Comparison of ENCODE assay signal across 19 cellular contexts in the genomic region with DNA sequence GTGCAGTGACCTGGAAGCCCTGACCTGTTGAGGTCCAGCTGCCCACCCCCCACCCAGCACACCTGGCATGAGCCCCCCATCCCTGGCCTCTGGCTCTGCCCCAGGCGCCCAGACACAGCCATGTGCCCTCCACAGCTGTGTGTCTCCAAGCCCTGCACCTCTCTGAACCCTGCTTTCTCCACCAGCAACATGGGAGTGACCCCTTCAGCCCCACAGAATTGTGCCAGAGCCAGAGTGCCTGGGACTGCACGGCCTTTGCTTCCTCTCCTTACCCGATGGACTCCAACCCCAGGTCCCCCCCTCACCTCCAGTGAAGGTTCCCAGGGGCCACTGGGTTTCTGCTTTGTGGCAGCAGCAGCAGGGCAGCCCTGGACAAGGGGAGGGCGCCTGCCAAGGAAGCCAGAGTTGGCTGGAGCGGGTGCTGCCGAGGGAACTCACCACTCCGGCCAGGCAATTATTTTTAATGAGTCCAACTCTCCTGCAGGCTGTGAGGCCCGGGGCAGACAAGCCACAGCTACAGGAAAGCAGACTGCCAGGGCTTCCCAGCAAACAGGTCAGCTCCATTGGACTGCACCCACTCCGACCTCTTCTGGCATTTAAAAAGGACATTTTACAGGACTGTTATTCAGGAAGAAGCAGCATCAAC. TPM values are rescaled to one million over a fixed set of nuclear protein-coding genes. Genes with fewer than 3 reads are reported as not detected.
DNase-seq lines count a peak whose midpoint lies in the region; ATAC-seq and TF ChIP-seq lines count a peak whose summit lies in the region.
"Had no signal": no experiment of that assay in that cellular context is flagged by ENCODE, and none has a peak within 500 bp of the region (broad histone marks: within the 10 kb centered on the region; RNA-seq: fewer than 3 reads in every experiment).

No MANE protein-coding gene starts in this region.

- H3K4me3 ChIP-seq in mammary epithelial cell (replicated peaks in 1 of 3; ENCODE audit: insufficient read depth in 1 of 3, low read depth in 2 of 3, low read length in 3 of 3), result no peak overlapping the region
- H3K4me3 ChIP-seq in breast epithelium, result no peak overlapping the region
- no peak overlapping the region for H3K4me3 ChIP-seq in SK-N-SH (ENCODE audit: low read depth in 2 of 2, low read length in 1 of 2)
- no peak overlapping the region for H3K4me3 ChIP-seq in esophagus muscularis mucosa
- no peak overlapping the region for H3K4me3 ChIP-seq in effector memory CD4-positive, alpha-beta T cell (ENCODE audit: insufficient read depth, low read depth, low read length, poor library complexity, severe bottlenecking)
- H3K4me3 ChIP-seq in BE2C (ENCODE audit: low read depth, low read length), result no peak overlapping the region
- H3K4me3 ChIP-seq: PC-9 had no signal

- ATAC-seq in GM18861 (IDR thresholded peaks at IDR 0.05; ENCODE audit: unreplicated experiment), result no peak

- H3K27me3 ChIP-seq in mammary epithelial cell (ENCODE audit: insufficient read depth, low read length), result no peaks in the 10 kb centered on the region
- H3K27me3 ChIP-seq in breast epithelium, result no peaks in the 10 kb centered on the region
- H3K27me3 ChIP-seq in SK-N-SH (ENCODE audit: insufficient read depth), result no peaks in the 10 kb centered on the region
- peaks cover 0 to 41% (median 0%) of the 10 kb centered on the region in 4 donors for H3K27me3 ChIP-seq in esophagus muscularis mucosa
- H3K27me3 ChIP-seq in effector memory CD4-positive, alpha-beta T cell (replicated peaks; ENCODE audit: control insufficient read depth, insufficient read depth, low read length, poor library complexity, severe bottlenecking), result no peaks in the 10 kb centered on the region
- no peaks in the 10 kb centered on the region for H3K27me3 ChIP-seq in BE2C

- H3F3A ChIP-seq in SK-N-SH (replicated peaks; ENCODE audit: insufficient read depth), result no peaks in the 10 kb centered on the region

- H3K4me2 ChIP-seq in mammary epithelial cell (ENCODE audit: insufficient read depth, low read depth, low read length) (no peak overlapping the region), SK-N-SH (0 out of 2 replicates have a peak overlapping the region, but pooled peaks have one; percentile 27)
- H3K4me2 ChIP-seq: PC-9 had no signal

- CTCF ChIA-PET in mammary epithelial cell (lab: Charles Lee; ENCODE audit: low non-redundant PET), result no interaction called here
- CTCF ChIA-PET in SK-N-SH (lab: Yijun Ruan, JAX), result interaction anchor here (1.3 to 2.4 kb wide), 3 partner anchors 18 to 284 kb away, joined by 3 to 7 read pairs (median 3); no protein-coding TSS in a partner anchor

- intact Hi-C loops in mammary epithelial cell (cut with micrococcal nuclease), result no loop called here
- intact Hi-C loops in breast epithelium (cut with DNase I; ENCODE audit: low total_unique reads), result no loop called here
- intact Hi-C loops in esophagus muscularis mucosa (cut with DNase I), result no loop called here

- in situ Hi-C loops in mammary epithelial cell (cut with MboI; ENCODE audit: low sequenced_read_pairs in 2 of 2), result no loop called here

- no peak for TF ChIP-seq POLR2A in breast epithelium (IDR thresholded peaks at IDR 0.05)
- TF ChIP-seq POLR2A in esophagus muscularis mucosa (IDR thresholded peaks at IDR 0.05; ENCODE audit: low read depth), result no peak

- TF ChIP-seq RAD21 in SK-N-SH (IDR thresholded peaks at IDR 0.05; ENCODE audit: low read length), result no peak

- H3K79me2 ChIP-seq in mammary epithelial cell (ENCODE audit: insufficient read depth, low read length), result no peaks in the 10 kb centered on the region
- no peaks in the 10 kb centered on the region for H3K79me2 ChIP-seq in SK-N-SH (ENCODE audit: insufficient read depth)

- POLR2A ChIA-PET in SK-N-SH (lab: Yijun Ruan, JAX), result no interaction called here

- no peaks in the 10 kb centered on the region for H3K9me2 ChIP-seq in SK-N-SH

- no peak for TF ChIP-seq EP300 in SK-N-SH (IDR thresholded peaks at IDR 0.05; ENCODE audit: borderline replicate concordance in 1 of 2, low read depth in 1 of 2, low read length in 1 of 2)
- no peak for TF ChIP-seq EP300 in esophagus muscularis mucosa (IDR thresholded peaks at IDR 0.05)

- dilution Hi-C loops in mammary epithelial cell (cut with HindIII; ENCODE audit: low sequenced_read_pairs), result no loop called here

- H3K36me3 ChIP-seq in mammary epithelial cell (ENCODE audit: insufficient read depth, low read length) (no peaks in the 10 kb centered on the region), breast epithelium (no peaks in the 10 kb centered on the region), SK-N-SH (replicated peaks in 1 of 2; ENCODE audit: control insufficient read depth in 1 of 2, insufficient read depth in 2 of 2, low read length in 1 of 2) (no peaks in the 10 kb centered on the region), esophagus muscularis mucosa (no peaks in the 10 kb centered on the region), BE2C (no peaks in the 10 kb centered on the region)
- no peaks in the 10 kb centered on the region for H3K36me3 ChIP-seq in effector memory CD4-positive, alpha-beta T cell (ENCODE audit: control insufficient read depth, insufficient read depth, low read length)

- BruUV-seq in mammary epithelial cell (replicated peaks; lab: Mats Ljungman, UMichigan), result no TSS peak

- WGBS in mammary epithelial cell (ENCODE audit: low coverage, missing lambda C conversion rate), result 40% methylated on average over 4 of the region's 9 CpGs
- 23% methylated on average over 5 of the region's 9 CpGs for WGBS in SK-N-SH (ENCODE audit: low lambda C conversion rate)
- 79% methylated on average over 7 of the region's 9 CpGs for WGBS in esophagus muscularis mucosa

- no peak overlapping the region for H3K9ac ChIP-seq in mammary epithelial cell (ENCODE audit: insufficient read depth, low read length)
- no peak overlapping the region for H3K9ac ChIP-seq in SK-N-SH

- H4K20me1 ChIP-seq in mammary epithelial cell (ENCODE audit: insufficient read depth, low read length), result no peaks in the 10 kb centered on the region
- no peaks in the 10 kb centered on the region for H4K20me1 ChIP-seq in SK-N-SH (ENCODE audit: insufficient read depth)

- peak overlapping the region; percentile 51 for H2AFZ ChIP-seq in mammary epithelial cell (ENCODE audit: low read depth, low read length)
- H2AFZ ChIP-seq in SK-N-SH (ENCODE audit: low read depth), result no peak overlapping the region
- H2AFZ ChIP-seq: PC-9 had no signal

- H3K27ac ChIP-seq in mammary epithelial cell (ENCODE audit: insufficient read depth, low read depth, low read length) (no peak overlapping the region), breast epithelium (no peak overlapping the region), SK-N-SH (ENCODE audit: low read depth in 2 of 2, low read length in 1 of 2) (no peak overlapping the region; a peak in 1 of 4 replicates), esophagus muscularis mucosa (replicated peaks in 1 of 4) (no peak overlapping the region)
- no peak overlapping the region for H3K27ac ChIP-seq in effector memory CD4-positive, alpha-beta T cell (ENCODE audit: insufficient read depth, low read length, poor library complexity, severe bottlenecking)
- H3K27ac ChIP-seq: HL-60, PC-9 had no signal

- no peak for TF ChIP-seq CTCF in mammary epithelial cell (conservative IDR thresholded peaks at IDR 0.05 in 1 of 2, IDR thresholded peaks at IDR 0.05 in 1 of 2; ENCODE audit: extremely low read depth in 1 of 2, insufficient read depth in 1 of 2, low read depth in 1 of 2, low read length in 2 of 2)
- no peak for TF ChIP-seq CTCF in breast epithelium (IDR thresholded peaks at IDR 0.05)
- no peak for TF ChIP-seq CTCF in SK-N-SH (IDR thresholded peaks at IDR 0.05)
- no peak for TF ChIP-seq CTCF in esophagus muscularis mucosa (IDR thresholded peaks at IDR 0.05)
- TF ChIP-seq CTCF in BE2C (IDR thresholded peaks at IDR 0.05; ENCODE audit: low read depth, low read length), result no peak

- peaks cover under 1% of the 10 kb centered on the region for H3K9me3 ChIP-seq in mammary epithelial cell (replicated peaks; ENCODE audit: insufficient read depth, low read length)
- H3K9me3 ChIP-seq in breast epithelium, result peaks cover 0 to 1% of the 10 kb centered on the region in 2 donors
- no peaks in the 10 kb centered on the region for H3K9me3 ChIP-seq in SK-N-SH
- peaks cover 0 to 11% (median 9%) of the 10 kb centered on the region in 4 donors for H3K9me3 ChIP-seq in esophagus muscularis mucosa
- no peaks in the 10 kb centered on the region for H3K9me3 ChIP-seq in effector memory CD4-positive, alpha-beta T cell (ENCODE audit: control insufficient read depth, low read length)
- H3K9me3 ChIP-seq in BE2C, result 0 out of 2 replicates have a peak, but pooled peaks cover 3% of the 10 kb centered on the region

- H3K4me1 ChIP-seq in mammary epithelial cell (ENCODE audit: insufficient read depth, low read length) (peaks cover 12% of the 10 kb centered on the region), breast epithelium (peaks cover 0 to 3% of the 10 kb centered on the region in 2 donors), SK-N-SH (ENCODE audit: control insufficient read depth in 1 of 2, insufficient read depth in 2 of 2, low read depth in 1 of 2, low read length in 1 of 2) (peaks cover 4 to 14% of the 10 kb centered on the region in 2 experiments; a peak in 1 of 4 replicates), esophagus muscularis mucosa (no peaks in the 10 kb centered on the region), BE2C (no peaks in the 10 kb centered on the region)
- no peaks in the 10 kb centered on the region for H3K4me1 ChIP-seq in effector memory CD4-positive, alpha-beta T cell (ENCODE audit: control insufficient read depth, insufficient read depth, low read length, poor library complexity, severe bottlenecking)

- DNase-seq in mammary epithelial cell, result no peak
- no peak for DNase-seq in breast epithelium (ENCODE audit: low spot score in 2 of 2)
- DNase-seq in SK-N-SH, result peak; percentile 59
- DNase-seq in esophagus muscularis mucosa (ENCODE audit: extremely low spot score), result peak; percentile 60
- DNase-seq in renal cortical epithelial cell (ENCODE audit: low read depth), result peak; percentile 13
- no peak for DNase-seq in effector memory CD4-positive, alpha-beta T cell
- no peak for DNase-seq in BE2C
- DNase-seq: DMS 273 treated with DMSO at 0.1 percent for 48 hours, NCI-H1436 treated with DMSO at 0.1 percent for 48 hours, NCI-H446 treated with DMSO at 0.1 percent for 48 hours, PC-9 had no signal

RNA-seq across cellular contexts. Expression of gene PRR20G, which starts 24.1 kb away (rescaled TPM):
- total RNA-seq in mammary epithelial cell (not detected), breast epithelium (not detected), esophagus muscularis mucosa (not detected), renal cortical epithelial cell (not detected in 2 replicates)
- polyA plus RNA-seq in mammary epithelial cell (not detected), SK-N-SH (2012; rRNA removed) (not detected in 2 replicates)
- not detected for polyA minus RNA-seq in mammary epithelial cell
- not detected in 2 replicates for polyA plus RNA-seq in SK-N-SH (2012; cell fraction: cytosol; rRNA removed)
- not detected in 2 replicates for polyA plus RNA-seq in SK-N-SH (2012; cell fraction: nucleus; rRNA removed)
- 5.2 TPM for polyA plus RNA-seq in BE2C (2012; ENCODE audit: insufficient read depth, insufficient read length, low read depth)
- total RNA-seq: A673, Daoy, H1, LHCN-M2, PC-9, SK-MEL-5 had no signal
- polyA plus RNA-seq: CD14-positive monocyte had no signal

Comparison
In these comparisons a context has a peak if more than half of its experiments do, and no peak if none do; other contexts are left out.
1. DNase-seq: peak in SK-N-SH (single experiment), esophagus muscularis mucosa (single experiment) and renal cortical epithelial cell (single experiment); none in mammary epithelial cell (single experiment), breast epithelium (0 of 2), effector memory CD4-positive, alpha-beta T cell (0 of 3) and BE2C (single experiment).